In genomic region chr16:88803264-88803987, GRCh38 we compare ENCODE assay signal across 7 cellular contexts. TPM values are rescaled to one million over a fixed set of nuclear protein-coding genes. Genes with fewer than 3 reads are reported as not detected.
A peak's percentile ranks its signal among the peaks of the same experiment; 100 is the strongest.
DNase-seq lines count a peak whose midpoint lies in the region; ATAC-seq and TF ChIP-seq lines count a peak whose summit lies in the region.

TSS of gene CDT1 (plus strand) at chr16:88803789. CDS start at chr16:88803832, 43 bp downstream.

- H3K4me3 ChIP-seq in colonic mucosa: peak within 1 kb of the TSS; percentile 59

- peak within 1 kb of the TSS; percentile 69 for H3K27ac ChIP-seq in colonic mucosa

- H3K27me3 ChIP-seq in colonic mucosa: no peaks in the 10 kb centered on the region

- intact Hi-C loops in colonic mucosa (cut with DNase I): no loop called here

- TF ChIP-seq POLR2A in GM18505 (IDR thresholded peaks at IDR 0.05; ENCODE audit: borderline replicate concordance, extremely low read depth, insufficient read depth, insufficient read length): peak; percentile 68

- ATAC-seq in GM18505 (IDR thresholded peaks at IDR 0.05; ENCODE audit: unreplicated experiment): peak; percentile 50
- peak; percentile 54 for ATAC-seq in HG03039 (IDR thresholded peaks at IDR 0.05; ENCODE audit: unreplicated experiment)

- H3K9ac ChIP-seq in colonic mucosa (ENCODE audit: low read depth in 2 of 2, low read length in 2 of 2): peak within 1 kb of the TSS; percentile 46 to 55

- H3K9me3 ChIP-seq in colonic mucosa: no peaks in the 10 kb centered on the region

- peak; percentile 45 for DNase-seq in NCI-H345 treated with DMSO at 0.1 percent for 48 hours (lab: John Stamatoyannopoulos, UW; ENCODE audit: unreplicated experiment)
- DNase-seq in activated CD4-positive, alpha-beta T cell treated with anti-CD3 and anti-CD28 coated beads for 48 hours: peak; percentile 88
- peak; percentile 83 for DNase-seq in colonic mucosa
- DNase-seq in left kidney (ENCODE audit: low read depth, low spot score): peak; percentile 93
- peak; percentile 84 for DNase-seq in stimulated activated CD4-positive, alpha-beta T cell treated with anti-CD3 and anti-CD28 coated beads, Interleukin-1b, Interleukin-23, amount 100 ng/mL, for 48 hours

- peaks cover 9% of the 10 kb centered on the region for H3K4me1 ChIP-seq in colonic mucosa

- no peak for TF ChIP-seq CTCF in colonic mucosa (IDR thresholded peaks at IDR 0.05)

- H3K36me3 ChIP-seq in colonic mucosa: no peaks in the 10 kb centered on the region

RNA-seq across cellular contexts. Expression of gene CDT1, which starts in this region (rescaled TPM):
- 10 to 100 TPM; 14.9 to 71.7 TPM for total RNA-seq in colonic mucosa

Comparison
In these comparisons a context has a peak if more than half of its experiments do, and no peak if none do; other contexts are left out.
1. Peak in every context shown above with its lines: DNase-seq, ATAC-seq, H3K4me3 ChIP-seq and H3K27ac ChIP-seq.